ENCODE assay signal across 10 cellular contexts in genomic region chr5:1724822-1725602, GRCh38.
DNase-seq lines count a peak whose midpoint lies in the region; TF ChIP-seq lines count a peak whose summit lies in the region.
"Had no signal": no experiment of that assay in that cellular context is flagged by ENCODE, and none has a peak within 500 bp of the region (broad histone marks: within the 10 kb centered on the region; RNA-seq: fewer than 3 reads in every experiment).

No MANE protein-coding gene starts in this region.

- peaks cover 3% of the 10 kb centered on the region for H3K36me3 Mint-ChIP-seq in nephron (ENCODE audit: low read depth)

- H3K9me3 ChIP-seq in WERI-Rb-1 (ENCODE audit: severe bottlenecking): peaks cover 5% of the 10 kb centered on the region

- peak overlapping the region; percentile 40 for H3K27ac ChIP-seq in WERI-Rb-1

- H3K27me3 ChIP-seq in WERI-Rb-1 (ENCODE audit: insufficient read depth, low read depth, severe bottlenecking): peaks cover 74% of the 10 kb centered on the region

- no peaks in the 10 kb centered on the region for H3K36me3 ChIP-seq in WERI-Rb-1

- peaks cover 32% of the 10 kb centered on the region for H3K27me3 Mint-ChIP-seq in nephron (ENCODE audit: low read depth)

- peak overlapping the region; percentile 15 to 68 (median 40) for H3K4me3 Mint-ChIP-seq in nephron

- DNase-seq in Daoy (ENCODE audit: low read depth) (peak; percentile 55), WERI-Rb-1 (peak; percentile 51), epithelial cell of esophagus (ENCODE audit: low read depth) (peak; percentile 10), GM20000 (ENCODE audit: low spot score) (no peak), SIG-M5 (lab: John Stamatoyannopoulos, UW) (no peak), cerebellar nuclear complex (lab: John Stamatoyannopoulos, UW) (no peak), NCI-H1092 (lab: John Stamatoyannopoulos, UW) (no peak)
- DNase-seq: KG1, OCI-M1 had no signal

- no peaks in the 10 kb centered on the region for H3K4me1 Mint-ChIP-seq in nephron

- no peak for TF ChIP-seq CTCF in WERI-Rb-1 (IDR thresholded peaks at IDR 0.05; ENCODE audit: low read depth, low read length)
- TF ChIP-seq CTCF in epithelial cell of esophagus (IDR thresholded peaks at IDR 0.05; ENCODE audit: insufficient read depth, low read depth, low read length, missing control alignments): no peak
- no peak for TF ChIP-seq CTCF in nephron (IDR thresholded peaks at IDR 0.05; ENCODE audit: unreplicated experiment in 3 of 3)
- TF ChIP-seq CTCF in GM20000 (IDR thresholded peaks at IDR 0.05; ENCODE audit: extremely low read depth, missing control alignments): no peak

- H3K4me3 ChIP-seq in WERI-Rb-1 (ENCODE audit: low read depth, low read length) (peak overlapping the region; percentile 28), epithelial cell of esophagus (ENCODE audit: low read length) (peak overlapping the region; percentile 7)

- H3K27ac Mint-ChIP-seq in nephron: no peak overlapping the region

- H3K9me3 Mint-ChIP-seq in nephron: peaks cover 11% of the 10 kb centered on the region

Comparison
In these comparisons a context has a peak if more than half of its experiments do, and no peak if none do; other contexts are left out.
1. DNase-seq: peak in Daoy (single experiment), WERI-Rb-1 (single experiment) and epithelial cell of esophagus (single experiment); none in GM20000 (single experiment), SIG-M5 (single experiment), cerebellar nuclear complex (0 of 2) and NCI-H1092 (single experiment).